In the genomic region with DNA sequence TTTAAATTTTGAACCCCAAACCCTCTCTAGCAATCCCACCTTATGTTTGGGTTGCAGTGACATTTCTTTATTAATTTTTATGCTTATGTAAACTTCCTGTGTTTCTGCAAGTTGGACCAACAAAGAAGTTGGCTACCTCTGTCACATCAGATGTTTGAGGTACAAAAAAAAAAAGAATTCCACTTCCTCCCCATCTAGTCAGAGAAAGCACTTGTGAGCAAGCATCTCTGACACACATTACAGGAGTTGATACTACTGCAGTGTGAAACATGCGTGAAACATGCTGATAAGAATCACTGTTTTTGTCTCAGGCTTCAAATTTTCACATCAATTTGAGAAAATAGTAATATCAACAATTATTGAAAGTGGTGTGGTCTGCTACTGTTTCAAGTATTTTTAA, we compare ENCODE assay signal across 1 cellular context.
TF ChIP-seq lines count a peak whose summit lies in the region.

No MANE protein-coding gene starts in this region.

TF ChIP-seq in GM12878, 131 proteins besides CTCF, POLR2A, EP300 and RAD21:
- TF ChIP-seq CREM (IDR thresholded peaks at IDR 0.05; ENCODE audit: low read depth) (no peak), GATAD2B (conservative IDR thresholded peaks at IDR 0.05; ENCODE audit: low read depth) (no peak), TAF1 (IDR thresholded peaks at IDR 0.05; ENCODE audit: borderline replicate concordance, low read depth, low read length) (no peak), SPI1 (IDR thresholded peaks at IDR 0.05; ENCODE audit: borderline replicate concordance, insufficient read depth, low read depth, low read length) (peak; percentile 67), NR2C2 (IDR thresholded peaks at IDR 0.05; ENCODE audit: borderline replicate concordance, control insufficient read depth, insufficient read length, low read depth) (no peak), CBX5 (IDR thresholded peaks at IDR 0.05; ENCODE audit: low read depth) (no peak), CHD2 (IDR thresholded peaks at IDR 0.05; ENCODE audit: borderline replicate concordance, low read depth, low read length) (no peak), SMARCA5 (IDR thresholded peaks at IDR 0.05) (no peak), ZNF384 (IDR thresholded peaks at IDR 0.05; ENCODE audit: borderline replicate concordance, low read depth, low read length) (0 out of 2 replicates have a peak, but pooled peaks have one; percentile 43), ZBTB40 (IDR thresholded peaks at IDR 0.05; ENCODE audit: borderline replicate concordance) (no peak), ZNF622 (IDR thresholded peaks at IDR 0.05) (no peak), NR2C1 (IDR thresholded peaks at IDR 0.05) (no peak)
- TF ChIP-seq, protein P1, sequence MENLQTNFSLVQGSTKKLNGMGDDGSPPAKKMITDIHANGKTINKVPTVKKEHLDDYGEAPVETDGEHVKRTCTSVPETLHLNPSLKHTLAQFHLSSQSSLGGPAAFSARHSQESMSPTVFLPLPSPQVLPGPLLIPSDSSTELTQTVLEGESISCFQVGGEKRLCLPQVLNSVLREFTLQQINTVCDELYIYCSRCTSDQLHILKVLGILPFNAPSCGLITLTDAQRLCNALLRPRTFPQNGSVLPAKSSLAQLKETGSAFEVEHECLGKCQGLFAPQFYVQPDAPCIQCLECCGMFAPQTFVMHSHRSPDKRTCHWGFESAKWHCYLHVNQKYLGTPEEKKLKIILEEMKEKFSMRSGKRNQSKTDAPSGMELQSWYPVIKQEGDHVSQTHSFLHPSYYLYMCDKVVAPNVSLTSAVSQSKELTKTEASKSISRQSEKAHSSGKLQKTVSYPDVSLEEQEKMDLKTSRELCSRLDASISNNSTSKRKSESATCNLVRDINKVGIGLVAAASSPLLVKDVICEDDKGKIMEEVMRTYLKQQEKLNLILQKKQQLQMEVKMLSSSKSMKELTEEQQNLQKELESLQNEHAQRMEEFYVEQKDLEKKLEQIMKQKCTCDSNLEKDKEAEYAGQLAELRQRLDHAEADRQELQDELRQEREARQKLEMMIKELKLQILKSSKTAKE (IDR thresholded peaks at IDR 0.05; ENCODE audit: low read depth, poor library complexity, severe bottlenecking): no peak
- TF ChIP-seq, protein P2, sequence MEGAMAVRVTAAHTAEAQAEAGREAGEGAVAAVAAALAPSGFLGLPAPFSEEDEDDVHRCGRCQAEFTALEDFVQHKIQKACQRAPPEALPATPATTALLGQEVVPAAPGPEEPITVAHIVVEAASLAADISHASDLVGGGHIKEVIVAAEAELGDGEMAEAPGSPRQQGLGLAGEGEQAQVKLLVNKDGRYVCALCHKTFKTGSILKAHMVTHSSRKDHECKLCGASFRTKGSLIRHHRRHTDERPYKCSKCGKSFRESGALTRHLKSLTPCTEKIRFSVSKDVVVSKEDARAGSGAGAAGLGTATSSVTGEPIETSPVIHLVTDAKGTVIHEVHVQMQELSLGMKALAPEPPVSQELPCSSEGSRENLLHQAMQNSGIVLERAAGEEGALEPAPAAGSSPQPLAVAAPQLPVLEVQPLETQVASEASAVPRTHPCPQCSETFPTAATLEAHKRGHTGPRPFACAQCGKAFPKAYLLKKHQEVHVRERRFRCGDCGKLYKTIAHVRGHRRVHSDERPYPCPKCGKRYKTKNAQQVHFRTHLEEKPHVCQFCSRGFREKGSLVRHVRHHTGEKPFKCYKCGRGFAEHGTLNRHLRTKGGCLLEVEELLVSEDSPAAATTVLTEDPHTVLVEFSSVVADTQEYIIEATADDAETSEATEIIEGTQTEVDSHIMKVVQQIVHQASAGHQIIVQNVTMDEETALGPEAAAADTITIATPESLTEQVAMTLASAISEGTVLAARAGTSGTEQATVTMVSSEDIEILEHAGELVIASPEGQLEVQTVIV (IDR thresholded peaks at IDR 0.05; ENCODE audit: borderline replicate concordance, partially characterized antibody): no peak
TF ChIP-seq in GM12878: peak in this region for 2.
